7 cellular contexts compared by ENCODE assay signal in genomic region chr20:35718321-35718720, GRCh38. TPM values are rescaled to one million over a fixed set of nuclear protein-coding genes. Genes with fewer than 3 reads are reported as not detected.
A peak's percentile ranks its signal among the peaks of the same experiment; 100 is the strongest.
DNase-seq lines count a peak whose midpoint lies in the region; ATAC-seq, FAIRE-seq and TF ChIP-seq lines count a peak whose summit lies in the region.
"Not testable (repeated sequence)": the region's sequence is repeated elsewhere in the genome, so short reads cannot be mapped to it uniquely, and the experiment has no call there.

No MANE protein-coding gene starts in this region.

- H3K4me2 ChIP-seq in H1 (ENCODE audit: insufficient read depth in 1 of 2, low read depth in 2 of 2, low read length in 2 of 2); mesenchymal stem cell (ENCODE audit: low read length, poor library complexity, severe bottlenecking): not testable (repeated sequence)

- not testable (repeated sequence) for H3K18ac ChIP-seq in H1 (ENCODE audit: extremely low read depth, low read length); mesenchymal stem cell (ENCODE audit: low read depth in 1 of 2, low read length in 2 of 2)

- H3K23ac ChIP-seq in H1 (ENCODE audit: insufficient read length); mesenchymal stem cell (ENCODE audit: low read length in 2 of 2): not testable (repeated sequence)

- H3K79me1 ChIP-seq in H1 (ENCODE audit: low read depth, low read length), result peaks cover 11% of the 10 kb centered on the region
- not testable (repeated sequence) for H3K79me1 ChIP-seq in mesenchymal stem cell (replicated peaks; ENCODE audit: low read length, poor library complexity, severe bottlenecking)

- not testable (repeated sequence) for H3K23me2 ChIP-seq in H1 (ENCODE audit: low read depth, low read length)

- H3K36me3 ChIP-seq in adipocyte (ENCODE audit: control insufficient read depth, insufficient read depth, low read length, severe bottlenecking), result peaks cover 100% of the 10 kb centered on the region
- peaks cover 59 to 100% (median 92%) of the 10 kb centered on the region in 4 experiments for H3K36me3 ChIP-seq in H1 (ENCODE audit: control insufficient read depth in 2 of 4, insufficient read depth in 4 of 4, low read length in 3 of 4)
- H3K36me3 ChIP-seq in mesenchymal stem cell (ENCODE audit: control insufficient read depth in 1 of 2, insufficient read depth in 2 of 2, low read depth in 1 of 2, low read length in 2 of 2), result peaks cover 68 to 97% of the 10 kb centered on the region in 2 experiments
- peaks cover 2 to 97% of the 10 kb centered on the region in 2 donors for H3K36me3 ChIP-seq in gastrocnemius medialis

- H3K4me1 ChIP-seq in adipocyte (ENCODE audit: control insufficient read depth, insufficient read depth, low read length) (peaks cover 25% of the 10 kb centered on the region), gastrocnemius medialis (peaks cover 39 to 54% of the 10 kb centered on the region in 2 donors)
- not testable (repeated sequence) for H3K4me1 ChIP-seq in H1 (replicated peaks in 1 of 4; ENCODE audit: control insufficient read depth in 3 of 4, insufficient read depth in 4 of 4, low read length in 3 of 4); mesenchymal stem cell (ENCODE audit: control insufficient read depth, insufficient read depth, low read depth, low read length)

- DNase-seq in EL, result peak; percentile 70
- peak; percentile 58 for DNase-seq in HT1080 (ENCODE audit: low read depth)
- DNase-seq in T-helper 17 cell, gastrocnemius medialis: not testable (repeated sequence)
- DNase-seq in adipocyte (ENCODE audit: low read depth), result peak; percentile 27
- peak in 1 of 2 experiments; percentile 35 for DNase-seq in H1 (ENCODE audit: low read depth in 1 of 2, low spot score in 2 of 2)
- peak; percentile 43 for DNase-seq in mesenchymal stem cell

- H3K9ac ChIP-seq in adipocyte (ENCODE audit: low read length); H1 (replicated peaks in 1 of 4; ENCODE audit: extremely low read depth in 1 of 4, low read depth in 3 of 4, low read length in 3 of 4); mesenchymal stem cell (ENCODE audit: low read length): not testable (repeated sequence)

- not testable (repeated sequence) for H3K14ac ChIP-seq in H1 (ENCODE audit: insufficient read length); mesenchymal stem cell (ENCODE audit: low read length in 2 of 2)

- not testable (repeated sequence) for H3K4ac ChIP-seq in H1 (replicated peaks; ENCODE audit: insufficient read length, low read depth, low read length); mesenchymal stem cell (ENCODE audit: low read depth in 1 of 2, low read length in 2 of 2)

- H2BK5ac ChIP-seq in H1 (ENCODE audit: low read depth, low read length); mesenchymal stem cell (ENCODE audit: low read depth, low read length, poor library complexity, severe bottlenecking): not testable (repeated sequence)

- peaks cover 0 to 75% of the 10 kb centered on the region in 2 experiments; a peak in 2 of 4 replicates for H3K79me2 ChIP-seq in H1 (ENCODE audit: control insufficient read depth in 1 of 2, insufficient read depth in 2 of 2, low read length in 2 of 2)

- H3K36me3 Mint-ChIP-seq in T-helper 17 cell (ENCODE audit: low read depth), result not testable (repeated sequence)

- H2BK15ac ChIP-seq in H1 (ENCODE audit: low read length); mesenchymal stem cell (ENCODE audit: low read depth, poor library complexity, severe bottlenecking): not testable (repeated sequence)

- not testable (repeated sequence) for H3K27ac ChIP-seq in H1 (ENCODE audit: low read depth, low read length); mesenchymal stem cell (ENCODE audit: low read length, poor library complexity, severe bottlenecking)
- H3K27ac ChIP-seq in gastrocnemius medialis, result peak overlapping the region; percentile 9 to 80 (median 72)

- in situ Hi-C loops in gastrocnemius medialis (cut with MboI; ENCODE audit: low sequenced_read_pairs in 4 of 4), result loop anchor here in 1 of 4 donors (25.0 kb wide), 1 partner anchor 169 kb away; no protein-coding TSS in a partner anchor

- H4K91ac ChIP-seq in H1 (replicated peaks; ENCODE audit: insufficient read length, low read length); mesenchymal stem cell (ENCODE audit: low read length): not testable (repeated sequence)

- 93% methylated on average over 8 of the region's 8 CpGs; no CpG with 5 or more reads in 1 of the 2 experiments for WGBS in H1 (ENCODE audit: extremely low coverage in 1 of 2, insufficient coverage in 1 of 2, insufficient read length in 1 of 2, insufficient replicate concordance in 2 of 2, low coverage in 1 of 2, low lambda C conversion rate in 2 of 2, missing lambda C conversion rate in 1 of 2), 2 experiments
- WGBS in mesenchymal stem cell, result 70% methylated on average over 5 of the region's 8 CpGs

- H4K5ac ChIP-seq in H1 (ENCODE audit: insufficient read length, low read depth, low read length), result not testable (repeated sequence)

- CTCF ChIA-PET in H1 (lab: Charles Lee; ENCODE audit: partially characterized antibody), result interaction anchor here (0.5 to 1.0 kb wide), 3 partner anchors 100 to 524 kb away, joined by 3 to 6 read pairs (median 3); no protein-coding TSS in a partner anchor

- peak overlapping the region; percentile 87 for H3K27ac Mint-ChIP-seq in T-helper 17 cell

- not testable (repeated sequence) for H3K9me3 ChIP-seq in T-helper 17 cell (ENCODE audit: control insufficient read depth, low read length, poor library complexity, severe bottlenecking); adipocyte (ENCODE audit: control insufficient read depth, low read length); H1 (ENCODE audit: insufficient read depth in 2 of 2, low read depth in 1 of 2, low read length in 1 of 2); mesenchymal stem cell (ENCODE audit: control insufficient read depth, low read length); gastrocnemius medialis

- not testable (repeated sequence) for H3K27me3 Mint-ChIP-seq in T-helper 17 cell

- H3K4me3 Mint-ChIP-seq in T-helper 17 cell, result not testable (repeated sequence)

- intact Hi-C loops in gastrocnemius medialis (cut with DNase I; ENCODE audit: low total_unique reads), result loop anchor here (5.0 kb wide), 1 partner anchor 164 kb away; no protein-coding TSS in a partner anchor

- not testable (repeated sequence) for H2AK5ac ChIP-seq in H1 (ENCODE audit: low read depth, low read length); mesenchymal stem cell (ENCODE audit: low read length, severe bottlenecking)

- not testable (repeated sequence) for H3K56ac ChIP-seq in H1 (replicated peaks; ENCODE audit: insufficient read length, low read depth, low read length)

- H3K4me3 ChIP-seq in adipocyte (ENCODE audit: low read length); H1 (ENCODE audit: extremely low read depth in 1 of 4, insufficient read depth in 2 of 4, low read depth in 3 of 4, low read length in 4 of 4); mesenchymal stem cell (ENCODE audit: insufficient read depth in 1 of 2, low read depth in 1 of 2, low read length in 2 of 2); gastrocnemius medialis: not testable (repeated sequence)

- TF ChIP-seq CTCF in H1 (IDR thresholded peaks at IDR 0.05; ENCODE audit: control extremely low read depth in 1 of 3, insufficient read depth in 1 of 3, low read depth in 1 of 3, low read length in 3 of 3); gastrocnemius medialis (IDR thresholded peaks at IDR 0.05 in 4 of 5, conservative IDR thresholded peaks at IDR 0.05 in 1 of 5): not testable (repeated sequence)

- not testable (repeated sequence) for TF ChIP-seq POLR2A in H1 (IDR thresholded peaks at IDR 0.05; ENCODE audit: control extremely low read depth in 1 of 2, low read depth in 2 of 2, low read length in 2 of 2); gastrocnemius medialis (IDR thresholded peaks at IDR 0.05)

- peaks cover 14 to 17% of the 10 kb centered on the region in 2 experiments for H4K20me1 ChIP-seq in H1 (replicated peaks in 1 of 2; ENCODE audit: control insufficient read depth in 1 of 2, insufficient read depth in 2 of 2, low read length in 2 of 2)

- H2BK120ac ChIP-seq in H1 (replicated peaks; ENCODE audit: low read depth, low read length); mesenchymal stem cell (ENCODE audit: low read depth, low read length): not testable (repeated sequence)

- not testable (repeated sequence) for TF ChIP-seq EP300 in H1 (IDR thresholded peaks at IDR 0.05; ENCODE audit: borderline replicate concordance in 1 of 2, low read depth in 2 of 2, low read length in 2 of 2)

- not testable (repeated sequence) for H3K27me3 ChIP-seq in adipocyte (replicated peaks; ENCODE audit: control insufficient read depth, insufficient read depth, low read length); H1 (replicated peaks in 1 of 4; ENCODE audit: control insufficient read depth in 3 of 4, extremely low read depth in 1 of 4, insufficient read depth in 3 of 4, low read length in 3 of 4); mesenchymal stem cell (ENCODE audit: control insufficient read depth in 1 of 2, insufficient read depth in 1 of 2, low read length in 2 of 2); gastrocnemius medialis

- POLR2A ChIA-PET in H1 (lab: Charles Lee; ENCODE audit: partially characterized antibody), result interaction anchor here (0.6 to 45.3 kb wide), 3 partner anchors 0 to 261 kb away, joined by 4 to 2341 read pairs (median 2341); partner anchors contain the start of genes NFS1, RBM39 and ROMO1

- not testable (repeated sequence) for H2BK20ac ChIP-seq in H1 (ENCODE audit: low read length)

- not testable (repeated sequence) for TF ChIP-seq RAD21 in H1 (IDR thresholded peaks at IDR 0.05 in 1 of 2, conservative IDR thresholded peaks at IDR 0.05 in 1 of 2; ENCODE audit: low read depth in 2 of 2, low read length in 2 of 2)

- not testable (repeated sequence) for ATAC-seq in T-helper 17 cell, gastrocnemius medialis

- peak overlapping the region; percentile 47; the same call in 1 of the 2 replicates for H4K8ac ChIP-seq in H1 (ENCODE audit: extremely low read depth, insufficient read depth, low read length)
- not testable (repeated sequence) for H4K8ac ChIP-seq in mesenchymal stem cell (ENCODE audit: low read length)

- not testable (repeated sequence) for FAIRE-seq in H1 (lab: Jason Lieb, UNC)

- H3K4me1 Mint-ChIP-seq in T-helper 17 cell, result peaks cover 36% of the 10 kb centered on the region

- H2AFZ ChIP-seq in H1 (ENCODE audit: low read length); mesenchymal stem cell (ENCODE audit: low read depth, low read length): not testable (repeated sequence)

- not testable (repeated sequence) for H2BK12ac ChIP-seq in H1 (ENCODE audit: low read depth, low read length); mesenchymal stem cell (ENCODE audit: low read length in 2 of 2)

RNA-seq across cellular contexts. Expression of gene ROMO1, which starts 19.1 kb away (rescaled TPM):
- total RNA-seq in HT1080 (2014; rRNA removed; shearing (Covaris generic)), result 213 and 561 TPM in 2 replicates
- 341 and 417 TPM in 2 replicates for polyA plus RNA-seq in HT1080 (2015; cell fraction: cytosol; rRNA removed)
- 107 and 141 TPM in 2 replicates for polyA plus RNA-seq in HT1080 (2015; cell fraction: nucleus; rRNA removed)
- 10 to 100 TPM; 35.1 to 37.6 TPM for total RNA-seq in T-helper 17 cell
- total RNA-seq in H1 (2021; fragmentation: NEBNext Ultra II Directional; extraction: Animal tissue kit (Norgen Biotek cat#: 25700)), result 164 and 173 TPM in 2 replicates
- 702 and 1,070 TPM in 2 replicates for polyA plus RNA-seq in H1 (2011; rRNA removed)
- 631 TPM for polyA plus RNA-seq in H1 (2011; cell fraction: cytosol; rRNA removed)
- 401 TPM for polyA plus RNA-seq in H1 (2011; cell fraction: nucleus; rRNA removed)
- polyA plus RNA-seq in H1 (2012, experiment 1 of 2), result 114 to 387 TPM (median 323 TPM) in 4 replicates
- polyA plus RNA-seq in H1 (2012, experiment 2 of 2), result 427 TPM
- polyA plus RNA-seq in H1 (2013, experiment 1 of 2), result 546 TPM
- polyA plus RNA-seq in H1 (2013, experiment 2 of 2), result 515 TPM
- polyA minus RNA-seq in H1 (2011; rRNA and poly(A)+ RNA removed), result 15.1 and 25.8 TPM in 2 replicates
- 45.5 TPM for polyA minus RNA-seq in H1 (2011; cell fraction: cytosol; rRNA and poly(A)+ RNA removed)
- 46.2 TPM for polyA minus RNA-seq in H1 (2011; cell fraction: nucleus; rRNA and poly(A)+ RNA removed)
- polyA plus RNA-seq in mesenchymal stem cell (2013, experiment 1 of 2), result 553 TPM
- 561 TPM for polyA plus RNA-seq in mesenchymal stem cell (2013, experiment 2 of 2)
- total RNA-seq in gastrocnemius medialis, result 100 to 1,000 TPM; 213 to 491 (median 309) TPM

RNA-seq across cellular contexts. Expression of gene NFS1, which starts 19.2 kb away (rescaled TPM):
- 34.1 and 92.1 TPM in 2 replicates for total RNA-seq in HT1080 (2014; rRNA removed; shearing (Covaris generic))
- polyA plus RNA-seq in HT1080 (2015; cell fraction: cytosol; rRNA removed), result 48.2 and 59.5 TPM in 2 replicates
- 75.8 and 98.3 TPM in 2 replicates for polyA plus RNA-seq in HT1080 (2015; cell fraction: nucleus; rRNA removed)
- total RNA-seq in T-helper 17 cell (10 to 100 TPM; 16.8 to 19.4 TPM), gastrocnemius medialis (10 to 100 TPM; 31.5 to 85.8 (median 37.2) TPM)
- 25.1 and 26.1 TPM in 2 replicates for total RNA-seq in H1 (2021; fragmentation: NEBNext Ultra II Directional; extraction: Animal tissue kit (Norgen Biotek cat#: 25700))
- 35.4 and 38.8 TPM in 2 replicates for polyA plus RNA-seq in H1 (2011; rRNA removed)
- polyA plus RNA-seq in H1 (2011; cell fraction: cytosol; rRNA removed), result 34.4 TPM
- 37.7 TPM for polyA plus RNA-seq in H1 (2011; cell fraction: nucleus; rRNA removed)
- polyA plus RNA-seq in H1 (2012, experiment 1 of 2), result 21.4 to 26.7 TPM (median 23.6 TPM) in 4 replicates
- 20.6 TPM for polyA plus RNA-seq in H1 (2012, experiment 2 of 2)
- 13.6 TPM for polyA plus RNA-seq in H1 (2013, experiment 1 of 2)
- 12.2 TPM for polyA plus RNA-seq in H1 (2013, experiment 2 of 2)
- polyA minus RNA-seq in H1 (2011; rRNA and poly(A)+ RNA removed), result 27.2 and 28.3 TPM in 2 replicates
- polyA minus RNA-seq in H1 (2011; cell fraction: cytosol; rRNA and poly(A)+ RNA removed), result 11.1 TPM
- polyA minus RNA-seq in H1 (2011; cell fraction: nucleus; rRNA and poly(A)+ RNA removed), result 10.5 TPM
- polyA plus RNA-seq in mesenchymal stem cell (2013, experiment 1 of 2), result 12.7 TPM
- polyA plus RNA-seq in mesenchymal stem cell (2013, experiment 2 of 2), result 13.6 TPM

RNA-seq across cellular contexts. Expression of gene RBM39, which starts 23.7 kb away (rescaled TPM):
- total RNA-seq in HT1080 (2014; rRNA removed; shearing (Covaris generic)), result 197 and 209 TPM in 2 replicates
- 116 and 132 TPM in 2 replicates for polyA plus RNA-seq in HT1080 (2015; cell fraction: cytosol; rRNA removed)
- polyA plus RNA-seq in HT1080 (2015; cell fraction: nucleus; rRNA removed), result 801 and 809 TPM in 2 replicates
- 1,000 to 10,000 TPM; 1,047 to 1,109 TPM for total RNA-seq in T-helper 17 cell
- total RNA-seq in H1 (2021; fragmentation: NEBNext Ultra II Directional; extraction: Animal tissue kit (Norgen Biotek cat#: 25700)), result 219 and 220 TPM in 2 replicates
- polyA plus RNA-seq in H1 (2011; rRNA removed), result 55.2 and 78.0 TPM in 2 replicates
- polyA plus RNA-seq in H1 (2011; cell fraction: cytosol; rRNA removed), result 91.4 TPM
- 192 TPM for polyA plus RNA-seq in H1 (2011; cell fraction: nucleus; rRNA removed)
- 147 to 209 TPM (median 187 TPM) in 4 replicates for polyA plus RNA-seq in H1 (2012, experiment 1 of 2)
- polyA plus RNA-seq in H1 (2012, experiment 2 of 2), result 17.2 TPM
- 189 TPM for polyA plus RNA-seq in H1 (2013, experiment 1 of 2)
- 163 TPM for polyA plus RNA-seq in H1 (2013, experiment 2 of 2)
- polyA minus RNA-seq in H1 (2011; rRNA and poly(A)+ RNA removed), result 106 and 152 TPM in 2 replicates
- polyA minus RNA-seq in H1 (2011; cell fraction: cytosol; rRNA and poly(A)+ RNA removed), result 74.5 TPM
- polyA minus RNA-seq in H1 (2011; cell fraction: nucleus; rRNA and poly(A)+ RNA removed), result 261 TPM
- polyA plus RNA-seq in mesenchymal stem cell (2013, experiment 1 of 2), result 142 TPM
- 138 TPM for polyA plus RNA-seq in mesenchymal stem cell (2013, experiment 2 of 2)
- total RNA-seq in gastrocnemius medialis, result 100 to 1,000 TPM in 3 of 4 donors, 10 to 100 TPM in 1; 98.5 to 165 (median 130) TPM

RNA-seq across cellular contexts. Expression of gene PHF20, which starts 53.5 kb away (rescaled TPM):
- 28.6 and 36.7 TPM in 2 replicates for total RNA-seq in HT1080 (2014; rRNA removed; shearing (Covaris generic))
- 23.1 and 30.1 TPM in 2 replicates for polyA plus RNA-seq in HT1080 (2015; cell fraction: cytosol; rRNA removed)
- 31.8 and 33.2 TPM in 2 replicates for polyA plus RNA-seq in HT1080 (2015; cell fraction: nucleus; rRNA removed)
- total RNA-seq in T-helper 17 cell, result 100 to 1,000 TPM; 121 to 129 TPM
- 70.1 and 70.3 TPM in 2 replicates for total RNA-seq in H1 (2021; fragmentation: NEBNext Ultra II Directional; extraction: Animal tissue kit (Norgen Biotek cat#: 25700))
- polyA plus RNA-seq in H1 (2011; rRNA removed), result 25.6 and 39.9 TPM in 2 replicates
- 38.5 TPM for polyA plus RNA-seq in H1 (2011; cell fraction: cytosol; rRNA removed)
- polyA plus RNA-seq in H1 (2011; cell fraction: nucleus; rRNA removed), result 80.9 TPM
- polyA plus RNA-seq in H1 (2012, experiment 1 of 2), result 36.4 to 52.6 TPM (median 38.6 TPM) in 4 replicates
- polyA plus RNA-seq in H1 (2012, experiment 2 of 2), result 11.6 TPM
- polyA plus RNA-seq in H1 (2013, experiment 1 of 2), result 38.4 TPM
- 38.0 TPM for polyA plus RNA-seq in H1 (2013, experiment 2 of 2)
- 67.2 and 70.5 TPM in 2 replicates for polyA minus RNA-seq in H1 (2011; rRNA and poly(A)+ RNA removed)
- 45.4 TPM for polyA minus RNA-seq in H1 (2011; cell fraction: cytosol; rRNA and poly(A)+ RNA removed)
- 86.3 TPM for polyA minus RNA-seq in H1 (2011; cell fraction: nucleus; rRNA and poly(A)+ RNA removed)
- polyA plus RNA-seq in mesenchymal stem cell (2013, experiment 1 of 2), result 24.7 TPM
- 24.0 TPM for polyA plus RNA-seq in mesenchymal stem cell (2013, experiment 2 of 2)
- 10 to 100 TPM; 72.6 to 91.9 (median 82.2) TPM for total RNA-seq in gastrocnemius medialis

RNA-seq across cellular contexts. Expression of gene CPNE1, which starts 53.6 kb away (rescaled TPM):
- total RNA-seq in HT1080 (2014; rRNA removed; shearing (Covaris generic)), result 146 and 192 TPM in 2 replicates
- 175 and 191 TPM in 2 replicates for polyA plus RNA-seq in HT1080 (2015; cell fraction: cytosol; rRNA removed)
- 269 and 330 TPM in 2 replicates for polyA plus RNA-seq in HT1080 (2015; cell fraction: nucleus; rRNA removed)
- total RNA-seq in T-helper 17 cell (100 to 1,000 TPM; 215 to 250 TPM), gastrocnemius medialis (10 to 100 TPM; 37.3 to 60.7 (median 50.1) TPM)
- 294 and 299 TPM in 2 replicates for total RNA-seq in H1 (2021; fragmentation: NEBNext Ultra II Directional; extraction: Animal tissue kit (Norgen Biotek cat#: 25700))
- 346 and 534 TPM in 2 replicates for polyA plus RNA-seq in H1 (2011; rRNA removed)
- polyA plus RNA-seq in H1 (2011; cell fraction: cytosol; rRNA removed), result 309 TPM
- 546 TPM for polyA plus RNA-seq in H1 (2011; cell fraction: nucleus; rRNA removed)
- 262 to 326 TPM (median 314 TPM) in 4 replicates for polyA plus RNA-seq in H1 (2012, experiment 1 of 2)
- 381 TPM for polyA plus RNA-seq in H1 (2012, experiment 2 of 2)
- polyA plus RNA-seq in H1 (2013, experiment 1 of 2), result 128 TPM
- 117 TPM for polyA plus RNA-seq in H1 (2013, experiment 2 of 2)
- 209 and 248 TPM in 2 replicates for polyA minus RNA-seq in H1 (2011; rRNA and poly(A)+ RNA removed)
- polyA minus RNA-seq in H1 (2011; cell fraction: cytosol; rRNA and poly(A)+ RNA removed), result 214 TPM
- 172 TPM for polyA minus RNA-seq in H1 (2011; cell fraction: nucleus; rRNA and poly(A)+ RNA removed)
- 94.1 TPM for polyA plus RNA-seq in mesenchymal stem cell (2013, experiment 1 of 2)
- 94.1 TPM for polyA plus RNA-seq in mesenchymal stem cell (2013, experiment 2 of 2)
